8 cellular contexts compared by ENCODE assay signal in the genomic region with DNA sequence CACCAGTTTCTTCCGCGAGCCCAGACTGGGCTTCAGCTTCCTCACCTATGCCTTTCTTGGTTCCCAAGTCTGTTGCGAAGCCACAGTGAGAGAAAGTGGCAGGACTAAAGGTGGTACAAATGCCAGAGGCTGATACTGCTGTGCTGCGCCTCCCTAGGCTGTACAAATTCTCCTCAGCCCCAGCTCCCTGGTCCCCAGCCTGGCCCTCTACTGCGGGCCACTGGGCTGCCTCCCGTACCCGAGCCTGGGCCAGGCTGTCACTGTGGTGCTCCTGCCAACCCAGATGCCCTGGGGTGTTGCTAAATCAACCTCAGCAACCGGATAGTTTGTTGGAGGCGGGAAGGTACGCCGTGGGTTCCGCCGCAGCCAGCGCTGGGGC. TPM values are rescaled to one million over a fixed set of nuclear protein-coding genes. Genes with fewer than 3 reads are reported as not detected.
DNase-seq lines count a peak whose midpoint lies in the region; ATAC-seq and TF ChIP-seq lines count a peak whose summit lies in the region.

No MANE protein-coding gene starts in this region.

- peak overlapping the region; percentile 91 for H3K4me3 Mint-ChIP-seq in stimulated activated effector memory CD8-positive, alpha-beta T cell treated with anti-CD3 and anti-CD28 coated beads, Interleukin-12 subunit alpha, Interleukin-12 subunit beta, amount 100 ng/mL, for 72 hours

- no peaks in the 10 kb centered on the region for H3K9me3 Mint-ChIP-seq in stimulated activated effector memory CD8-positive, alpha-beta T cell treated with anti-CD3 and anti-CD28 coated beads, Interleukin-12 subunit alpha, Interleukin-12 subunit beta, amount 100 ng/mL, for 72 hours

- H3K9me3 ChIP-seq in BLaER1 (no peaks in the 10 kb centered on the region), Peyer's patch (no peaks in the 10 kb centered on the region)

- H3K9ac ChIP-seq in BLaER1: peak overlapping the region; percentile 89

- peaks cover 27% of the 10 kb centered on the region for H4K20me1 ChIP-seq in BLaER1

- H3K27ac ChIP-seq in BLaER1 (peak overlapping the region; percentile 92; the same call in 1 of the 2 replicates), Peyer's patch (peak overlapping the region; percentile 90 to 96 (median 94))

- peak; percentile 22 for ATAC-seq in GM21529 (IDR thresholded peaks at IDR 0.05; ENCODE audit: unreplicated experiment)
- ATAC-seq in stimulated activated effector memory CD8-positive, alpha-beta T cell treated with anti-CD3 and anti-CD28 coated beads, Interleukin-12 subunit alpha, Interleukin-12 subunit beta, amount 100 ng/mL, for 72 hours: peak; percentile 44

- peak overlapping the region; percentile 89 for H3K4me2 ChIP-seq in BLaER1

- DNase-seq in Peyer's patch (no peak), fibroblast of pulmonary artery (ENCODE audit: low read depth) (no peak), GF-D8 (lab: John Stamatoyannopoulos, UW) (no peak), erythroblast (lab: John Stamatoyannopoulos, UW) (no peak)
- DNase-seq in stimulated activated effector memory CD8-positive, alpha-beta T cell treated with anti-CD3 and anti-CD28 coated beads, Interleukin-12 subunit alpha, Interleukin-12 subunit beta, amount 100 ng/mL, for 72 hours (ENCODE audit: low spot score in 2 of 2): no peak
- no peak for DNase-seq in stimulated activated naive CD4-positive, alpha-beta T cell treated with Interleukin-2 at 50 U/mL for 16 hours (lab: John Stamatoyannopoulos, UW)

- peak overlapping the region; percentile 88 for H3K27ac Mint-ChIP-seq in stimulated activated effector memory CD8-positive, alpha-beta T cell treated with anti-CD3 and anti-CD28 coated beads, Interleukin-12 subunit alpha, Interleukin-12 subunit beta, amount 100 ng/mL, for 72 hours

- peak overlapping the region; percentile 91 for H3K4me3 ChIP-seq in BLaER1
- H3K4me3 ChIP-seq in Peyer's patch: peak overlapping the region; percentile 83 to 98 (median 90)
- H3K4me3 ChIP-seq in fibroblast of pulmonary artery (replicated peaks; ENCODE audit: low read depth, low read length): peak overlapping the region; percentile 85

- H3K36me3 ChIP-seq in BLaER1 (peaks cover 32% of the 10 kb centered on the region), Peyer's patch (no peaks in the 10 kb centered on the region)

- TF ChIP-seq POLR2A in Peyer's patch (IDR thresholded peaks at IDR 0.05) (no peak), erythroblast (IDR thresholded peaks at IDR 0.05; ENCODE audit: low read length) (no peak)

- H3K36me3 Mint-ChIP-seq in stimulated activated effector memory CD8-positive, alpha-beta T cell treated with anti-CD3 and anti-CD28 coated beads, Interleukin-12 subunit alpha, Interleukin-12 subunit beta, amount 100 ng/mL, for 72 hours: peaks cover 41% of the 10 kb centered on the region

- peak in 1 of 6 experiments; percentile 0 for TF ChIP-seq CTCF in Peyer's patch (IDR thresholded peaks at IDR 0.05)
- no peak for TF ChIP-seq CTCF in fibroblast of pulmonary artery (IDR thresholded peaks at IDR 0.05; ENCODE audit: low read length, missing control alignments)

- peaks cover 43% of the 10 kb centered on the region for H3K4me1 ChIP-seq in BLaER1
- H3K4me1 ChIP-seq in Peyer's patch: peaks cover 0 to 34% (median 14%) of the 10 kb centered on the region in 4 donors

- no peaks in the 10 kb centered on the region for H3K27me3 ChIP-seq in BLaER1
- H3K27me3 ChIP-seq in Peyer's patch: no peaks in the 10 kb centered on the region

- peaks cover 63% of the 10 kb centered on the region for H3K4me1 Mint-ChIP-seq in stimulated activated effector memory CD8-positive, alpha-beta T cell treated with anti-CD3 and anti-CD28 coated beads, Interleukin-12 subunit alpha, Interleukin-12 subunit beta, amount 100 ng/mL, for 72 hours

RNA-seq across cellular contexts. Expression of a gene that starts 0.4 kb away (rescaled TPM):
- 100 to 1,000 TPM in 1 of 4 donors, 10 to 100 TPM in 3; 22.3 to 118 (median 83.2) TPM for total RNA-seq in Peyer's patch

RNA-seq across cellular contexts. Expression of a gene that starts 36.2 kb away (rescaled TPM):
- total RNA-seq in Peyer's patch: 1 to 10 TPM in 1 of 4 donors, under 1 TPM in 2, not detected in 1; 0.54 to 2.5 (median 0.57) TPM
